In genomic region chr2:128640166-128640846, GRCh38 we compare ENCODE assay signal across 18 cellular contexts.
A peak's percentile ranks its signal among the peaks of the same experiment; 100 is the strongest.
DNase-seq lines count a peak whose midpoint lies in the region; FAIRE-seq and TF ChIP-seq lines count a peak whose summit lies in the region.
"Had no signal": no experiment of that assay in that cellular context is flagged by ENCODE, and none has a peak within 500 bp of the region (broad histone marks: within the 10 kb centered on the region; RNA-seq: fewer than 3 reads in every experiment).

No MANE protein-coding gene starts in this region.

- H3K14ac ChIP-seq in H9 (ENCODE audit: insufficient read depth, low read length): peak overlapping the region; percentile 3; the same call in 1 of the 2 replicates
- H3K14ac ChIP-seq in H1 (ENCODE audit: insufficient read length): peak overlapping the region; percentile 55
- no peak overlapping the region for H3K14ac ChIP-seq in trophoblast cell (ENCODE audit: low read length)

- H2BK12ac ChIP-seq in H9 (ENCODE audit: insufficient read length, low read depth, low read length): peak overlapping the region; percentile 87
- H2BK12ac ChIP-seq in H1 (ENCODE audit: low read depth, low read length): peak overlapping the region; percentile 100
- no peak overlapping the region for H2BK12ac ChIP-seq in trophoblast cell (ENCODE audit: low read length)

- no peak overlapping the region for H3K23ac ChIP-seq in H9 (ENCODE audit: insufficient read length, low read depth, low read length)
- no peak overlapping the region for H3K23ac ChIP-seq in H1 (ENCODE audit: insufficient read length)
- no peak overlapping the region for H3K23ac ChIP-seq in trophoblast cell (ENCODE audit: low read length)

- peak overlapping the region; percentile 30 for H2AK5ac ChIP-seq in H9 (ENCODE audit: insufficient read length, low read length)
- H2AK5ac ChIP-seq in H1 (ENCODE audit: low read depth, low read length): peak overlapping the region; percentile 96
- no peak overlapping the region for H2AK5ac ChIP-seq in trophoblast cell (ENCODE audit: low read length)

- H3K27me3 Mint-ChIP-seq in H9 (ENCODE audit: low read depth) (peaks cover 7% of the 10 kb centered on the region), neural progenitor cell (ENCODE audit: insufficient read depth, low read depth) (peaks cover 11% of the 10 kb centered on the region)
- peaks cover 5% of the 10 kb centered on the region for H3K27me3 Mint-ChIP-seq in activated CD4-positive, alpha-beta T cell treated with anti-CD3 and anti-CD28 coated beads, Interleukin-2, amount 10 ng/mL, durations not matched to agents 7 days and 5 days
- H3K27me3 Mint-ChIP-seq: stimulated activated naive CD8-positive, alpha-beta T cell treated with anti-CD3 and anti-CD28 coated beads, Interleukin-15, Interleukin-2, amounts not matched to agents 100 ng/mL and 50 ng/mL, for 24 hours had no signal

- TF ChIP-seq RAD21 in H1 (IDR thresholded peaks at IDR 0.05 in 1 of 2, conservative IDR thresholded peaks at IDR 0.05 in 1 of 2; ENCODE audit: low read depth in 2 of 2, low read length in 2 of 2): no peak

- H3K79me1 ChIP-seq in H9 (ENCODE audit: insufficient read depth, low read depth, low read length, poor library complexity, severe bottlenecking) (no peaks in the 10 kb centered on the region), H1 (ENCODE audit: low read depth, low read length) (no peaks in the 10 kb centered on the region), trophoblast cell (ENCODE audit: low read length) (peaks cover 3% of the 10 kb centered on the region)

- no peak overlapping the region for H3K56ac ChIP-seq in H9 (ENCODE audit: insufficient read length, low read depth, low read length)
- no peak overlapping the region for H3K56ac ChIP-seq in H1 (replicated peaks; ENCODE audit: insufficient read length, low read depth, low read length)

- H4K91ac ChIP-seq in H9 (ENCODE audit: insufficient read length, low read depth, low read length) (peak overlapping the region; percentile 98), H1 (replicated peaks; ENCODE audit: insufficient read length, low read length) (peak overlapping the region; percentile 99), trophoblast cell (ENCODE audit: low read depth, low read length) (no peak overlapping the region)

- H3K9me3 ChIP-seq in AG04450 (ENCODE audit: control insufficient read depth, insufficient read depth, low read length): no peaks in the 10 kb centered on the region; the same call in 1 of the 2 replicates
- no peaks in the 10 kb centered on the region for H3K9me3 ChIP-seq in H9 (ENCODE audit: control insufficient read depth, low read depth, low read length)
- H3K9me3 ChIP-seq in H1 (ENCODE audit: insufficient read depth in 2 of 2, low read depth in 1 of 2, low read length in 1 of 2): no peaks in the 10 kb centered on the region
- H3K9me3 ChIP-seq in neural progenitor cell (ENCODE audit: low read depth): no peaks in the 10 kb centered on the region
- H3K9me3 ChIP-seq in trophoblast cell (ENCODE audit: insufficient read depth, low read depth, low read length): no peaks in the 10 kb centered on the region
- H3K9me3 ChIP-seq: heart left ventricle had no signal

- CTCF ChIA-PET in AG04450 (lab: Charles Lee): no interaction called here
- CTCF ChIA-PET in H1 (lab: Charles Lee; ENCODE audit: partially characterized antibody): no interaction called here
- CTCF ChIA-PET in activated CD4-positive, alpha-beta T cell treated with anti-CD3 and anti-CD28 coated beads, Interleukin-2, amount 10 ng/mL, durations not matched to agents 7 days and 5 days (lab: Charles Lee): no interaction called here

- peak overlapping the region; percentile 18 for H3K18ac ChIP-seq in H9 (ENCODE audit: insufficient read length, low read depth, low read length)
- peak overlapping the region; percentile 93 for H3K18ac ChIP-seq in H1 (ENCODE audit: extremely low read depth, low read length)
- H3K18ac ChIP-seq in trophoblast cell (ENCODE audit: low read length): no peak overlapping the region

- TF ChIP-seq EP300 in H1 (IDR thresholded peaks at IDR 0.05; ENCODE audit: borderline replicate concordance in 1 of 2, low read depth in 2 of 2, low read length in 2 of 2): no peak

- no peak for DNase-seq in AG04450 (ENCODE audit: low read depth, low spot score)
- no peak for DNase-seq in H9
- no peak for DNase-seq in H1 (ENCODE audit: low read depth in 1 of 2, low spot score in 2 of 2)
- no peak for DNase-seq in neural progenitor cell (ENCODE audit: low spot score)
- DNase-seq in activated naive CD4-positive, alpha-beta T cell treated with Interleukin-2 at 50 U/mL for 16 hours: no peak
- DNase-seq in activated CD4-positive, alpha-beta T cell treated with anti-CD3 and anti-CD28 coated beads, Interleukin-2, amount 10 ng/mL, durations not matched to agents 7 days and 5 days: no peak
- no peak for DNase-seq in UCSD-AML1 (lab: John Stamatoyannopoulos, UW; ENCODE audit: unreplicated experiment)
- DNase-seq in trophoblast cell: no peak
- DNase-seq: activated naive CD4-positive, alpha-beta T cell treated with anti-CD3 and anti-CD28 coated beads for 36 hours; AML-193; erythroblast; NCI-H2029 treated with DMSO at 0.1 percent for 48 hours; NCI-H524; T-helper 1 cell had no signal

- H3K4me1 ChIP-seq in H9 (ENCODE audit: insufficient read depth, low read length) (peaks cover 20% of the 10 kb centered on the region), H1 (replicated peaks in 1 of 4; ENCODE audit: control insufficient read depth in 3 of 4, insufficient read depth in 4 of 4, low read length in 3 of 4) (peaks cover 25 to 50% (median 34%) of the 10 kb centered on the region in 4 experiments), neural progenitor cell (peaks cover 56% of the 10 kb centered on the region), trophoblast cell (ENCODE audit: control insufficient read depth in 1 of 2, insufficient read depth in 2 of 2, low read length in 2 of 2) (peaks cover 13 to 14% of the 10 kb centered on the region in 2 experiments)

- WGBS in H9 (ENCODE audit: extremely low coverage, insufficient read length, low lambda C conversion rate): no CpG with 5 or more reads among the region's 4 CpGs
- 84% methylated on average over 4 of the region's 4 CpGs; no CpG with 5 or more reads in 1 of the 2 experiments for WGBS in H1 (ENCODE audit: extremely low coverage in 1 of 2, insufficient coverage in 1 of 2, insufficient read length in 1 of 2, insufficient replicate concordance in 2 of 2, low coverage in 1 of 2, low lambda C conversion rate in 2 of 2, missing lambda C conversion rate in 1 of 2), 2 experiments
- no CpG with 5 or more reads among the region's 4 CpGs for whole genome bisulfite sequencing in trophoblast cell (ENCODE audit: extremely low coverage, insufficient coverage, insufficient read length)

- no peak for FAIRE-seq in H1 (lab: Jason Lieb, UNC)
- FAIRE-seq: islet of Langerhans had no signal

- H3F3A ChIP-seq in neural progenitor cell (ENCODE audit: low read depth): peaks cover 51% of the 10 kb centered on the region

- H3K36me3 Mint-ChIP-seq in H9 (ENCODE audit: insufficient read depth in 1 of 3, low read depth in 3 of 3): peaks cover 0 to 3% (median 0%) of the 10 kb centered on the region in 3 experiments; a peak in 1 of 7 replicates
- H3K36me3 Mint-ChIP-seq in neural progenitor cell: no peaks in the 10 kb centered on the region
- H3K36me3 Mint-ChIP-seq in activated CD4-positive, alpha-beta T cell treated with anti-CD3 and anti-CD28 coated beads, Interleukin-2, amount 10 ng/mL, durations not matched to agents 7 days and 5 days (ENCODE audit: low read depth): no peaks in the 10 kb centered on the region
- H3K36me3 Mint-ChIP-seq: memory B cell had no signal

- H2BK15ac ChIP-seq in H9 (ENCODE audit: low read depth, low read length) (no peak overlapping the region), H1 (ENCODE audit: low read length) (peak overlapping the region; percentile 33; the same call in 1 of the 2 replicates)

- H3K27me3 ChIP-seq in AG04450 (ENCODE audit: control insufficient read depth, insufficient read depth, low read length): peaks cover 9% of the 10 kb centered on the region
- no peaks in the 10 kb centered on the region for H3K27me3 ChIP-seq in H9 (ENCODE audit: insufficient read depth, low read length)
- peaks cover 0 to 2% (median 0%) of the 10 kb centered on the region in 4 experiments; a peak in 2 of 7 replicates for H3K27me3 ChIP-seq in H1 (replicated peaks in 1 of 4; ENCODE audit: control insufficient read depth in 3 of 4, extremely low read depth in 1 of 4, insufficient read depth in 3 of 4, low read length in 3 of 4)
- H3K27me3 ChIP-seq in neural progenitor cell: no peaks in the 10 kb centered on the region
- no peaks in the 10 kb centered on the region for H3K27me3 ChIP-seq in trophoblast cell (ENCODE audit: insufficient read depth, low read length)
- H3K27me3 ChIP-seq: heart left ventricle had no signal

- TF ChIP-seq POLR2A in H1 (IDR thresholded peaks at IDR 0.05; ENCODE audit: control extremely low read depth in 1 of 2, low read depth in 2 of 2, low read length in 2 of 2): no peak

- H3K9me3 Mint-ChIP-seq in H9: no peaks in the 10 kb centered on the region
- peaks cover 2% of the 10 kb centered on the region for H3K9me3 Mint-ChIP-seq in neural progenitor cell
- H3K9me3 Mint-ChIP-seq in activated CD4-positive, alpha-beta T cell treated with anti-CD3 and anti-CD28 coated beads, Interleukin-2, amount 10 ng/mL, durations not matched to agents 7 days and 5 days: no peaks in the 10 kb centered on the region
- H3K9me3 Mint-ChIP-seq: activated naive CD4-positive, alpha-beta T cell treated with anti-CD3 and anti-CD28 coated beads for 36 hours; memory B cell; stimulated activated naive CD8-positive, alpha-beta T cell treated with anti-CD3 and anti-CD28 coated beads, Interleukin-15, Interleukin-2, amounts not matched to agents 100 ng/mL and 50 ng/mL, for 24 hours had no signal

- H4K8ac ChIP-seq in H9 (replicated peaks; ENCODE audit: insufficient read length, low read depth, low read length) (no peak overlapping the region), H1 (ENCODE audit: extremely low read depth, insufficient read depth, low read length) (no peak overlapping the region; the same call in 1 of the 2 replicates), trophoblast cell (ENCODE audit: low read depth, low read length) (no peak overlapping the region)

- no peak overlapping the region for H3K9ac ChIP-seq in H9 (ENCODE audit: extremely low read depth, insufficient read length, low read length)
- no peak overlapping the region for H3K9ac ChIP-seq in H1 (replicated peaks in 1 of 4; ENCODE audit: extremely low read depth in 1 of 4, low read depth in 3 of 4, low read length in 3 of 4)
- no peak overlapping the region for H3K9ac ChIP-seq in neural progenitor cell
- no peak overlapping the region for H3K9ac ChIP-seq in trophoblast cell (ENCODE audit: low read length)

- H3K36me3 ChIP-seq in H1 (ENCODE audit: control insufficient read depth in 2 of 4, insufficient read depth in 4 of 4, low read length in 3 of 4) (no peaks in the 10 kb centered on the region), neural progenitor cell (no peaks in the 10 kb centered on the region), trophoblast cell (ENCODE audit: control insufficient read depth in 1 of 2, insufficient read depth in 2 of 2, low read length in 2 of 2) (no peaks in the 10 kb centered on the region)
- H3K36me3 ChIP-seq: heart left ventricle had no signal

- no peak overlapping the region for H4K12ac ChIP-seq in trophoblast cell (ENCODE audit: low read depth, low read length)

- H3K27ac Mint-ChIP-seq in H9 (peak overlapping the region in 2 of 3 experiments; percentile 25 to 39; a peak in 2 of 7 replicates), neural progenitor cell (peak overlapping the region; percentile 90)
- no peak overlapping the region for H3K27ac Mint-ChIP-seq in activated CD4-positive, alpha-beta T cell treated with anti-CD3 and anti-CD28 coated beads, Interleukin-2, amount 10 ng/mL, durations not matched to agents 7 days and 5 days
- H3K27ac Mint-ChIP-seq: activated naive CD4-positive, alpha-beta T cell treated with anti-CD3 and anti-CD28 coated beads for 36 hours; memory B cell; stimulated activated naive CD8-positive, alpha-beta T cell treated with anti-CD3 and anti-CD28 coated beads, Interleukin-15, Interleukin-2, amounts not matched to agents 100 ng/mL and 50 ng/mL, for 24 hours had no signal

- H3K4me3 Mint-ChIP-seq in H9: no peak overlapping the region
- H3K4me3 Mint-ChIP-seq in neural progenitor cell: peak overlapping the region; percentile 52
- H3K4me3 Mint-ChIP-seq in activated CD4-positive, alpha-beta T cell treated with anti-CD3 and anti-CD28 coated beads, Interleukin-2, amount 10 ng/mL, durations not matched to agents 7 days and 5 days: no peak overlapping the region
- H3K4me3 Mint-ChIP-seq: activated naive CD4-positive, alpha-beta T cell treated with anti-CD3 and anti-CD28 coated beads for 36 hours; memory B cell; stimulated activated naive CD8-positive, alpha-beta T cell treated with anti-CD3 and anti-CD28 coated beads, Interleukin-15, Interleukin-2, amounts not matched to agents 100 ng/mL and 50 ng/mL, for 24 hours had no signal

- H2BK120ac ChIP-seq in H9 (ENCODE audit: low read depth, low read length, poor library complexity, severe bottlenecking) (peak overlapping the region; percentile 31), H1 (replicated peaks; ENCODE audit: low read depth, low read length) (peak overlapping the region; percentile 98), trophoblast cell (ENCODE audit: insufficient read depth, low read length, poor library complexity) (no peak overlapping the region)

- H3K4me3 ChIP-seq in AG04450 (ENCODE audit: low read depth, low read length): no peak overlapping the region
- H3K4me3 ChIP-seq in H1 (ENCODE audit: extremely low read depth in 1 of 4, insufficient read depth in 2 of 4, low read depth in 3 of 4, low read length in 4 of 4): no peak overlapping the region
- no peak overlapping the region for H3K4me3 ChIP-seq in neural progenitor cell
- H3K4me3 ChIP-seq in trophoblast cell (ENCODE audit: low read depth, low read length): no peak overlapping the region
- H3K4me3 ChIP-seq: heart left ventricle had no signal

- no peak overlapping the region for H3K27ac ChIP-seq in AG04450 (ENCODE audit: low read depth, low read length)
- H3K27ac ChIP-seq in H9 (ENCODE audit: insufficient read length, low read depth, low read length): no peak overlapping the region
- H3K27ac ChIP-seq in H1 (ENCODE audit: low read depth, low read length): peak overlapping the region; percentile 91; the same call in 1 of the 2 replicates
- H3K27ac ChIP-seq in neural progenitor cell: peak overlapping the region; percentile 99
- no peak overlapping the region for H3K27ac ChIP-seq in trophoblast cell (ENCODE audit: low read depth, low read length)
- H3K27ac ChIP-seq: heart left ventricle had no signal

- H2BK20ac ChIP-seq in H9 (ENCODE audit: low read depth, low read length, poor library complexity, severe bottlenecking): peak overlapping the region; percentile 61
- peak overlapping the region; percentile 98 for H2BK20ac ChIP-seq in H1 (ENCODE audit: low read length)

- H3K79me2 ChIP-seq in H9 (ENCODE audit: insufficient read depth, low read length) (no peaks in the 10 kb centered on the region), H1 (ENCODE audit: control insufficient read depth in 1 of 2, insufficient read depth in 2 of 2, low read length in 2 of 2) (no peaks in the 10 kb centered on the region), neural progenitor cell (ENCODE audit: low read depth) (no peaks in the 10 kb centered on the region), trophoblast cell (ENCODE audit: control insufficient read depth, insufficient read depth, low read length, poor library complexity) (no peaks in the 10 kb centered on the region)

- H3K4me1 Mint-ChIP-seq in H9 (peaks cover 78 to 80% of the 10 kb centered on the region in 2 experiments), neural progenitor cell (peaks cover 90% of the 10 kb centered on the region)
- H3K4me1 Mint-ChIP-seq in activated CD4-positive, alpha-beta T cell treated with anti-CD3 and anti-CD28 coated beads, Interleukin-2, amount 10 ng/mL, durations not matched to agents 7 days and 5 days: peaks cover 3% of the 10 kb centered on the region

- peak; percentile 25 for TF ChIP-seq CTCF in AG04450 (IDR thresholded peaks at IDR 0.05; ENCODE audit: low read depth, low read length)
- TF ChIP-seq CTCF in H9 (conservative IDR thresholded peaks at IDR 0.05): no peak
- TF ChIP-seq CTCF in H1 (IDR thresholded peaks at IDR 0.05; ENCODE audit: control extremely low read depth in 1 of 3, insufficient read depth in 1 of 3, low read depth in 1 of 3, low read length in 3 of 3): no peak
- no peak for TF ChIP-seq CTCF in neural progenitor cell (IDR thresholded peaks at IDR 0.05)

- H4K5ac ChIP-seq in H9 (ENCODE audit: insufficient read length, low read depth, low read length) (no peak overlapping the region), H1 (ENCODE audit: insufficient read length, low read depth, low read length) (peak overlapping the region; percentile 49)

- no peak overlapping the region for H3K4me2 ChIP-seq in H9 (ENCODE audit: insufficient read depth, insufficient read length, low read length)
- H3K4me2 ChIP-seq in H1 (ENCODE audit: insufficient read depth in 1 of 2, low read depth in 2 of 2, low read length in 2 of 2): no peak overlapping the region
- no peak overlapping the region for H3K4me2 ChIP-seq in neural progenitor cell
- H3K4me2 ChIP-seq in trophoblast cell (ENCODE audit: low read length): no peak overlapping the region

- peak overlapping the region; percentile 47; the same call in 1 of the 2 replicates for H3K4ac ChIP-seq in H9 (ENCODE audit: low read depth, low read length)
- H3K4ac ChIP-seq in H1 (replicated peaks; ENCODE audit: insufficient read length, low read depth, low read length): peak overlapping the region; percentile 99
- no peak overlapping the region for H3K4ac ChIP-seq in trophoblast cell (ENCODE audit: low read depth, low read length)

- H4K20me1 ChIP-seq in H9 (ENCODE audit: control insufficient read depth, insufficient read depth, insufficient read length): no peaks in the 10 kb centered on the region
- no peaks in the 10 kb centered on the region for H4K20me1 ChIP-seq in H1 (replicated peaks in 1 of 2; ENCODE audit: control insufficient read depth in 1 of 2, insufficient read depth in 2 of 2, low read length in 2 of 2)
- H4K20me1 ChIP-seq in neural progenitor cell (ENCODE audit: low read depth): no peaks in the 10 kb centered on the region

- no peak overlapping the region for H3T11ph ChIP-seq in H9 (ENCODE audit: low read length)

- H2BK5ac ChIP-seq in H9 (ENCODE audit: insufficient read length, low read length) (no peak overlapping the region), H1 (ENCODE audit: low read depth, low read length) (peak overlapping the region; percentile 100), trophoblast cell (ENCODE audit: low read depth, low read length, poor library complexity) (no peak overlapping the region)

- POLR2A ChIA-PET in AG04450 (lab: Yijun Ruan, JAX): no interaction called here
- POLR2A ChIA-PET in H1 (lab: Charles Lee; ENCODE audit: partially characterized antibody): no interaction called here
- POLR2A ChIA-PET in activated CD4-positive, alpha-beta T cell treated with anti-CD3 and anti-CD28 coated beads, Interleukin-2, amount 10 ng/mL, durations not matched to agents 7 days and 5 days (lab: Charles Lee): no interaction called here

- H3K23me2 ChIP-seq in H9 (ENCODE audit: insufficient read length, low read depth, low read length, poor library complexity, severe bottlenecking) (no peaks in the 10 kb centered on the region), H1 (ENCODE audit: low read depth, low read length) (peaks cover 2% of the 10 kb centered on the region; the same call in 1 of the 2 replicates)

- H2AFZ ChIP-seq in H9 (ENCODE audit: low read length): no peak overlapping the region
- H2AFZ ChIP-seq in H1 (ENCODE audit: low read length): no peak overlapping the region
- H2AFZ ChIP-seq in neural progenitor cell (replicated peaks): no peak overlapping the region
- no peak overlapping the region for H2AFZ ChIP-seq in trophoblast cell (ENCODE audit: insufficient read depth, low read length, poor library complexity)

Comparison
In these comparisons a context has a peak if more than half of its experiments do, and no peak if none do; other contexts are left out.
1. H3K27ac ChIP-seq: peak in H1 (single experiment) and neural progenitor cell (single experiment); none in AG04450 (single experiment), H9 (single experiment) and trophoblast cell (single experiment).